14 cellular contexts compared by ENCODE assay signal in genomic region chr5:116374434-116374852, GRCh38.
DNase-seq lines count a peak whose midpoint lies in the region; ATAC-seq lines count a peak whose summit lies in the region.
"Had no signal": no experiment of that assay in that cellular context is flagged by ENCODE, and none has a peak within 500 bp of the region (broad histone marks: within the 10 kb centered on the region; RNA-seq: fewer than 3 reads in every experiment).

No MANE protein-coding gene starts in this region.

- DNase-seq in COLO668 (lab: John Stamatoyannopoulos, UW; ENCODE audit: unreplicated experiment) (peak; percentile 3), NCI-H510A treated with DMSO at 0.1 percent for 48 hours (lab: John Stamatoyannopoulos, UW) (no peak), SHP77 treated with DMSO at 0.1 percent for 48 hours (lab: John Stamatoyannopoulos, UW) (no peak)
- DNase-seq in activated effector memory CD4-positive, alpha-beta T cell treated with Interleukin-2 at 50 U/mL for 16 hours: no peak
- DNase-seq: Calu3; effector memory CD4-positive, alpha-beta T cell; foreskin keratinocyte; immature natural killer cell; NCI-H1417; NCI-H69 had no signal

- ATAC-seq in GM18909 (IDR thresholded peaks at IDR 0.05; ENCODE audit: poor library complexity, unreplicated experiment) (peak; percentile 89), HG02678 (IDR thresholded peaks at IDR 0.05; ENCODE audit: unreplicated experiment) (peak; percentile 73), HG03558 (IDR thresholded peaks at IDR 0.05; ENCODE audit: extremely low read depth, unreplicated experiment) (peak; percentile 71)
- no peak for ATAC-seq in activated CD4-positive, CD25-positive, alpha-beta regulatory T cell treated with anti-CD3 and anti-CD28 coated beads, Interleukin-2, amount 50 U/mL, for 24 hours
- ATAC-seq: foreskin keratinocyte had no signal

Comparison
In these comparisons a context has a peak if more than half of its experiments do, and no peak if none do; other contexts are left out.
1. ATAC-seq: peak in GM18909 (single experiment), HG02678 (single experiment) and HG03558 (single experiment); none in activated CD4-positive, CD25-positive, alpha-beta regulatory T cell treated with anti-CD3 and anti-CD28 coated beads, Interleukin-2, amount 50 U/mL, for 24 hours (0 of 2).